ENCODE assay signal across 9 cellular contexts in the genomic region with DNA sequence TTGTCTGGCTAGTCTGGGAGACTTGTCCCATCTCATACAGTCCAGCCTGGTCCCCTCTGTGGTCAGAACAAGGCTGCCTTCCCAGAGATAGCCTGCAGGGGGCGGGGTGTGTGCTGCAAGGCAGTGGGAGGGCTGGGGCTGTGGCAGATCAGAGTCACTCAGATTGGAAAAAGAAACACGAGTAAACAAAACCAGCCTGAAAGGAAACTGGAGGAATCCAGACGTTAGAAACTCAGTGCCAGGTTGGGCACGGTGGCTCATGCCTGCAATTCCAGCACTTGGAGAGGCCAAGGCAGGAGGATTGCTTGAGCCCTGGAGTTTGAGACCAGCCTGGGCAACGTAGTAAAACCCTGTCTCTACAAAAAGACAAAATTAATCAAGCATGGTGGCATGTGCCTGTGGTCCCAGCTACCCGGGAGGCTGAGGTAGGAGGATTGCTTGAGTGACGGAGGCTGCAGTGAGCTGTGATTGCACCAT. TPM values are rescaled to one million over a fixed set of nuclear protein-coding genes. Genes with fewer than 3 reads are reported as not detected.
DNase-seq lines count a peak whose midpoint lies in the region; ATAC-seq and TF ChIP-seq lines count a peak whose summit lies in the region.
"Had no signal": no experiment of that assay in that cellular context is flagged by ENCODE, and none has a peak within 500 bp of the region (broad histone marks: within the 10 kb centered on the region; RNA-seq: fewer than 3 reads in every experiment).

No MANE protein-coding gene starts in this region.

- no peaks in the 10 kb centered on the region for H4K20me1 ChIP-seq in KMS-11 (ENCODE audit: insufficient read depth)

- CTCF ChIA-PET in activated naive CD4-positive, alpha-beta T cell treated with anti-CD3 and anti-CD28 coated beads, Interleukin-2, amount 10 ng/mL, durations not matched to agents 7 days and 5 days (lab: Charles Lee) = interaction anchor here (1.5 to 16.2 kb wide), 8 partner anchors 10 to 386 kb away, joined by 4 to 167 read pairs (median 18); a partner anchor contains a TSS

- TF ChIP-seq CTCF in KMS-11 (conservative IDR thresholded peaks at IDR 0.05; ENCODE audit: low read depth, low read length) (peak; percentile 87), glutamatergic neuron (IDR thresholded peaks at IDR 0.05; ENCODE audit: partially characterized antibody, unreplicated experiment) (peak; percentile 82)

- no peaks in the 10 kb centered on the region for H3K9me3 ChIP-seq in SK-N-MC (ENCODE audit: low read depth, low read length)

- intact Hi-C loops in posterior cingulate gyrus (cut with DNase I) = loop anchor here (2.0 to 10.0 kb wide), 2 partner anchors 184 to 258 kb away; a partner anchor contains a TSS

- ATAC-seq in HG02623 (IDR thresholded peaks at IDR 0.05; ENCODE audit: unreplicated experiment) = no peak

- no peak overlapping the region for H3K9ac ChIP-seq in KMS-11
- no peak overlapping the region for H3K9ac ChIP-seq in SK-N-MC (ENCODE audit: insufficient read length)

- H3K27ac ChIP-seq in KMS-11 (no peak overlapping the region), SK-N-MC (peak overlapping the region; percentile 100; the same call in 1 of the 2 replicates)
- H3K27ac ChIP-seq: epithelial cell of prostate had no signal

- peaks cover 6% of the 10 kb centered on the region for H3K4me1 Mint-ChIP-seq in activated naive CD4-positive, alpha-beta T cell treated with anti-CD3 and anti-CD28 coated beads, Interleukin-2, amount 10 ng/mL, durations not matched to agents 7 days and 5 days
- peaks cover 30% of the 10 kb centered on the region for H3K4me1 Mint-ChIP-seq in glutamatergic neuron (ENCODE audit: low read depth, unreplicated experiment)

- DNase-seq in ELF-1 (ENCODE audit: low read depth, low spot score) = peak; percentile 86
- DNase-seq in SK-N-MC (ENCODE audit: low read depth, low spot score) = no peak
- peak; percentile 87 for DNase-seq in activated naive CD4-positive, alpha-beta T cell treated with anti-CD3 and anti-CD28 coated beads, Interleukin-2, amount 10 ng/mL, durations not matched to agents 7 days and 5 days
- peak; percentile 95 for DNase-seq in glutamatergic neuron
- peak; percentile 61 to 96 (median 84) for DNase-seq in posterior cingulate gyrus
- DNase-seq in ureter (ENCODE audit: low spot score) = peak; percentile 83

- peaks cover 53% of the 10 kb centered on the region for H3K27me3 Mint-ChIP-seq in activated naive CD4-positive, alpha-beta T cell treated with anti-CD3 and anti-CD28 coated beads, Interleukin-2, amount 10 ng/mL, durations not matched to agents 7 days and 5 days
- H3K27me3 Mint-ChIP-seq in glutamatergic neuron (ENCODE audit: unreplicated experiment) = peaks cover 6% of the 10 kb centered on the region

- H3K79me2 ChIP-seq in KMS-11 (ENCODE audit: insufficient read depth, low read depth) = no peaks in the 10 kb centered on the region

- H3K4me3 ChIP-seq in KMS-11 (IDR thresholded peaks at IDR 0.05; ENCODE audit: insufficient read depth, low read depth, low read length) (no peak overlapping the region), SK-N-MC (no peak overlapping the region)

- H3K27me3 ChIP-seq in KMS-11 (ENCODE audit: insufficient read depth, low read depth) = peaks cover 22% of the 10 kb centered on the region; the same call in 1 of the 2 replicates

- H3K27ac Mint-ChIP-seq in activated naive CD4-positive, alpha-beta T cell treated with anti-CD3 and anti-CD28 coated beads, Interleukin-2, amount 10 ng/mL, durations not matched to agents 7 days and 5 days = peak overlapping the region; percentile 21
- H3K27ac Mint-ChIP-seq in glutamatergic neuron (ENCODE audit: unreplicated experiment) = peak overlapping the region; percentile 28

- H3K4me2 ChIP-seq in KMS-11 = no peak overlapping the region; the same call in 1 of the 2 replicates

- H3K9me3 Mint-ChIP-seq in activated naive CD4-positive, alpha-beta T cell treated with anti-CD3 and anti-CD28 coated beads, Interleukin-2, amount 10 ng/mL, durations not matched to agents 7 days and 5 days = no peaks in the 10 kb centered on the region
- peaks cover 3% of the 10 kb centered on the region for H3K9me3 Mint-ChIP-seq in glutamatergic neuron (ENCODE audit: unreplicated experiment)

- peaks cover 5% of the 10 kb centered on the region for H3K36me3 Mint-ChIP-seq in activated naive CD4-positive, alpha-beta T cell treated with anti-CD3 and anti-CD28 coated beads, Interleukin-2, amount 10 ng/mL, durations not matched to agents 7 days and 5 days
- no peaks in the 10 kb centered on the region for H3K36me3 Mint-ChIP-seq in glutamatergic neuron (ENCODE audit: unreplicated experiment)

- no peaks in the 10 kb centered on the region for H3K36me3 ChIP-seq in KMS-11 (ENCODE audit: insufficient read depth)
- H3K36me3 ChIP-seq in SK-N-MC (ENCODE audit: insufficient read depth, low read length) = peaks cover 12% of the 10 kb centered on the region

- peak overlapping the region; percentile 55; the same call in 1 of the 2 replicates for H2AFZ ChIP-seq in KMS-11 (ENCODE audit: low read depth)

- no peak overlapping the region for H3K4me3 Mint-ChIP-seq in activated naive CD4-positive, alpha-beta T cell treated with anti-CD3 and anti-CD28 coated beads, Interleukin-2, amount 10 ng/mL, durations not matched to agents 7 days and 5 days
- peak overlapping the region; percentile 15 for H3K4me3 Mint-ChIP-seq in glutamatergic neuron (ENCODE audit: unreplicated experiment)

- H3K4me1 ChIP-seq in KMS-11 (ENCODE audit: low read depth, poor library complexity, severe bottlenecking) = peaks cover 4% of the 10 kb centered on the region

RNA-seq across cellular contexts. Expression of a gene that starts 20.2 kb away (rescaled TPM):
- 82.4 TPM for total RNA-seq in glutamatergic neuron (ENCODE audit: unreplicated experiment)
- total RNA-seq in ureter = 71.0 TPM

RNA-seq across cellular contexts. Expression of a gene that starts 22.0 kb away (rescaled TPM):
- total RNA-seq in glutamatergic neuron (ENCODE audit: unreplicated experiment) (2.7 TPM), ureter (2.6 TPM)

RNA-seq across cellular contexts. Expression of a gene that starts 35.1 kb away (rescaled TPM):
- not detected for total RNA-seq in glutamatergic neuron (ENCODE audit: unreplicated experiment)
- not detected for total RNA-seq in ureter

RNA-seq across cellular contexts. Expression of a gene that starts 57.2 kb away (rescaled TPM):
- total RNA-seq in glutamatergic neuron (ENCODE audit: unreplicated experiment) = 48.7 TPM
- 74.2 TPM for total RNA-seq in ureter
